ENCODE assay signal across 18 cellular contexts in genomic region chr1:42370876-42371549, GRCh38.
"Had no signal": no experiment of that assay in that cellular context is flagged by ENCODE, and none has a peak within 500 bp of the region (broad histone marks: within the 10 kb centered on the region; RNA-seq: fewer than 3 reads in every experiment).

No MANE protein-coding gene starts in this region.

- DNase-seq: activated CD4-positive, CD25-positive, alpha-beta regulatory T cell treated with anti-CD3 and anti-CD28 coated beads, Interleukin-2, amount 50 U/mL, for 72 hours; activated gamma-delta T cell treated with Interleukin-2 at 50 U/mL for 16 hours; activated naive CD8-positive, alpha-beta T cell treated with anti-CD3 and anti-CD28 coated beads, Interleukin-2, amount 10 ng/mL, durations not matched to agents 7 days and 5 days; activated T-cell treated with anti-CD3 and anti-CD28 coated beads, Interleukin-2, amount 50 U/mL, for 72 hours; amygdala; effector memory CD8-positive, alpha-beta T cell; foreskin fibroblast; glutamatergic neuron; hypothalamus; kidney; natural killer cell; pancreas; right lobe of liver; stimulated activated CD4-positive, alpha-beta T cell treated with anti-CD3 and anti-CD28 coated beads, Interleukin-4, amount 100 ng/mL, for 4 hours; testis had no signal

- H3K4me3 ChIP-seq: pancreas, right lobe of liver, testis had no signal

- H3K27ac ChIP-seq: neutrophil, pancreas, right lobe of liver, testis, VCaP had no signal

- H3K27me3 ChIP-seq: pancreas, right lobe of liver, testis had no signal

- H3K9me3 ChIP-seq: neutrophil, pancreas, right lobe of liver, testis had no signal

- H3K36me3 ChIP-seq: neutrophil, pancreas, right lobe of liver had no signal

- H3K4me1 ChIP-seq: testis had no signal

- ATAC-seq: activated T-cell treated with anti-CD3 and anti-CD28 coated beads, Interleukin-2, amount 50 U/mL, for 72 hours; effector memory CD8-positive, alpha-beta T cell; natural killer cell; pancreas; right lobe of liver; stimulated activated memory B cell treated with anti-CD40 and anti-IgM and Interleukin-4, amounts not matched to agents 10 μg/mL and 1 μg/mL and 100 μg/mL, for 72 hours had no signal
